In genomic region chr12:106072751-106073150, GRCh38 we compare ENCODE assay signal across 23 cellular contexts.
A peak's percentile ranks its signal among the peaks of the same experiment; 100 is the strongest.
DNase-seq lines count a peak whose midpoint lies in the region; ATAC-seq, FAIRE-seq and TF ChIP-seq lines count a peak whose summit lies in the region.
"Had no signal": no experiment of that assay in that cellular context is flagged by ENCODE, and none has a peak within 500 bp of the region (broad histone marks: within the 10 kb centered on the region; RNA-seq: fewer than 3 reads in every experiment).

No MANE protein-coding gene starts in this region.

- no peak overlapping the region for H3K14ac ChIP-seq in trophoblast cell (ENCODE audit: low read length)

- no peaks in the 10 kb centered on the region for H3K9me3 Mint-ChIP-seq in activated T-helper 2 cell treated with anti-CD3 and anti-CD28 coated beads, Interferon-gamma antibody, Interleukin-2, Interleukin-4, amounts not matched to agents 10 μg/mL and 5 μg/mL and 100 μg/mL, durations not matched to agents 14 hours and 24 hours and 36 hours
- H3K9me3 Mint-ChIP-seq: H9 had no signal

- no peaks in the 10 kb centered on the region for H3K79me2 ChIP-seq in GM12878 (ENCODE audit: control insufficient read depth, insufficient read depth, low read length)
- peaks cover 3% of the 10 kb centered on the region for H3K79me2 ChIP-seq in trophoblast cell (ENCODE audit: control insufficient read depth, insufficient read depth, low read length, poor library complexity)

- H3K4ac ChIP-seq in trophoblast cell (ENCODE audit: low read depth, low read length), result no peak overlapping the region

- peaks cover 23% of the 10 kb centered on the region for H3K27me3 Mint-ChIP-seq in activated T-helper 2 cell treated with anti-CD3 and anti-CD28 coated beads, Interferon-gamma antibody, Interleukin-2, Interleukin-4, amounts not matched to agents 10 μg/mL and 5 μg/mL and 100 μg/mL, durations not matched to agents 14 hours and 24 hours and 36 hours (ENCODE audit: low read depth)

- SMC1A ChIA-PET in GM12878 (lab: Charles Lee; ENCODE audit: uncharacterized antibody, unreplicated experiment), result no interaction called here

- H4K20me1 ChIP-seq in GM12878 (ENCODE audit: control insufficient read depth, insufficient read depth), result no peaks in the 10 kb centered on the region; the same call in 1 of the 2 replicates
- H4K20me1 ChIP-seq: BLaER1 had no signal

- peaks cover 6 to 17% of the 10 kb centered on the region in 2 experiments; a peak in 2 of 3 replicates for H3K36me3 ChIP-seq in HEK293 (ENCODE audit: control insufficient read depth in 2 of 2, insufficient read depth in 1 of 2, low read length in 2 of 2)
- no peaks in the 10 kb centered on the region for H3K36me3 ChIP-seq in GM12878 (ENCODE audit: control insufficient read depth in 2 of 2, insufficient read depth in 2 of 2, low read length in 1 of 2)
- peaks cover 27 to 56% of the 10 kb centered on the region in 2 experiments for H3K36me3 ChIP-seq in trophoblast cell (ENCODE audit: control insufficient read depth in 1 of 2, insufficient read depth in 2 of 2, low read length in 2 of 2)
- H3K36me3 ChIP-seq: BLaER1 had no signal

- H2BK5ac ChIP-seq in trophoblast cell (ENCODE audit: low read depth, low read length, poor library complexity), result peak overlapping the region; percentile 7

- H4K12ac ChIP-seq in trophoblast cell (ENCODE audit: low read depth, low read length), result peak overlapping the region; percentile 32

- H3K27ac ChIP-seq in HEK293 (ENCODE audit: extremely low read depth, low read depth, low read length) (no peak overlapping the region), GM12878 (ENCODE audit: control insufficient read depth, insufficient read depth) (no peak overlapping the region), trophoblast cell (ENCODE audit: low read depth, low read length) (no peak overlapping the region)
- H3K27ac ChIP-seq: BLaER1, HL-60, RWPE1 had no signal

- H2BK12ac ChIP-seq in trophoblast cell (ENCODE audit: low read length), result no peak overlapping the region

- H4K8ac ChIP-seq in trophoblast cell (ENCODE audit: low read depth, low read length), result peak overlapping the region; percentile 28

- no peak for TF ChIP-seq POLR2A in GM12878 (IDR thresholded peaks at IDR 0.05; ENCODE audit: low read depth, low read length)

- RAD21 ChIA-PET in GM12878 (lab: Charles Lee; ENCODE audit: unreplicated experiment), result no interaction called here

- CTCF ChIA-PET in HEK293 (lab: Yijun Ruan, JAX), result no interaction called here
- CTCF ChIA-PET in GM12878 (lab: Yijun Ruan, JAX), result interaction anchor here (1.1 kb wide), 1 partner anchor 63 kb away, joined by 3 read pairs; no protein-coding TSS in a partner anchor

- ATAC-seq in GM12878, result peak; percentile 32
- ATAC-seq: A549 had no signal

- H3K4me2 ChIP-seq in GM12878 (ENCODE audit: control insufficient read depth, insufficient read depth) (no peak overlapping the region), trophoblast cell (ENCODE audit: low read length) (no peak overlapping the region)
- H3K4me2 ChIP-seq: A549, BLaER1 had no signal

- DNase-seq in GM12878 (ENCODE audit: low read depth, low spot score), result no peak
- peak; percentile 42 for DNase-seq in islet precursor cell
- no peak for DNase-seq in trophoblast cell
- no peak for DNase-seq in hypothalamus (lab: John Stamatoyannopoulos, UW)
- no peak for DNase-seq in DMS114 treated with DMSO at 0.1 percent for 48 hours (lab: John Stamatoyannopoulos, UW; ENCODE audit: unreplicated experiment)
- DNase-seq in activated T-helper 2 cell treated with anti-CD3 and anti-CD28 coated beads, Interferon-gamma antibody, Interleukin-2, Interleukin-4, amounts not matched to agents 10 μg/mL and 5 μg/mL and 100 μg/mL, durations not matched to agents 14 hours and 24 hours and 36 hours (ENCODE audit: low spot score), result no peak
- no peak for DNase-seq in retina
- DNase-seq: Calu3; CD4-positive, alpha-beta memory T cell; DMS79; H9; NCI-H1417; NCI-H187; NCI-H2107; NCI-H2227 treated with DMSO at 0.1 percent for 48 hours; NCI-H510A treated with DMSO at 0.1 percent for 48 hours; NCI-H82; SIG-M5 had no signal

- H3K4me1 Mint-ChIP-seq in activated T-helper 2 cell treated with anti-CD3 and anti-CD28 coated beads, Interferon-gamma antibody, Interleukin-2, Interleukin-4, amounts not matched to agents 10 μg/mL and 5 μg/mL and 100 μg/mL, durations not matched to agents 14 hours and 24 hours and 36 hours (ENCODE audit: low read depth), result peaks cover 10% of the 10 kb centered on the region
- H3K4me1 Mint-ChIP-seq: CD4-positive, alpha-beta memory T cell had no signal

- H2AK5ac ChIP-seq in trophoblast cell (ENCODE audit: low read length), result no peak overlapping the region

- POLR2A ChIA-PET in HEK293 (lab: Yijun Ruan, JAX), result no interaction called here
- POLR2A ChIA-PET in GM12878 (lab: Charles Lee), result no interaction called here

- no peak for FAIRE-seq in GM12878 (lab: Jason Lieb, UNC)

- TF ChIP-seq RAD21 in GM12878 (IDR thresholded peaks at IDR 0.05; ENCODE audit: insufficient read depth, low read depth, low read length), result no peak

- H3K18ac ChIP-seq in trophoblast cell (ENCODE audit: low read length), result no peak overlapping the region

- H2AFZ ChIP-seq in GM12878 (ENCODE audit: control insufficient read depth, low read depth, low read length) (no peak overlapping the region), trophoblast cell (ENCODE audit: insufficient read depth, low read length, poor library complexity) (no peak overlapping the region)

- WGBS in GM12878 (ENCODE audit: insufficient coverage, insufficient replicate concordance, low lambda C conversion rate, missing lambda C conversion rate), result 45% methylated on average over 2 of the region's 2 CpGs
- no CpG with 5 or more reads among the region's 2 CpGs for WGBS in trophoblast cell (ENCODE audit: extremely low coverage, insufficient coverage, insufficient read length)

- H3K27ac Mint-ChIP-seq in activated T-helper 2 cell treated with anti-CD3 and anti-CD28 coated beads, Interferon-gamma antibody, Interleukin-2, Interleukin-4, amounts not matched to agents 10 μg/mL and 5 μg/mL and 100 μg/mL, durations not matched to agents 14 hours and 24 hours and 36 hours, result no peak overlapping the region
- H3K27ac Mint-ChIP-seq: CD4-positive, alpha-beta memory T cell; H9 had no signal

- no peaks in the 10 kb centered on the region for H3K9me3 ChIP-seq in HEK293 (ENCODE audit: control insufficient read depth, insufficient read depth, low read depth, low read length)
- H3K9me3 ChIP-seq in GM12878 (replicated peaks; ENCODE audit: control insufficient read depth, insufficient read depth, low read length), result no peaks in the 10 kb centered on the region
- no peaks in the 10 kb centered on the region for H3K9me3 ChIP-seq in trophoblast cell (ENCODE audit: insufficient read depth, low read depth, low read length)
- H3K9me3 ChIP-seq: A549, BLaER1 had no signal

- peaks cover 5% of the 10 kb centered on the region for H3K79me1 ChIP-seq in trophoblast cell (ENCODE audit: low read length)

- H3K27me3 ChIP-seq in GM12878 (replicated peaks in 1 of 2; ENCODE audit: control insufficient read depth in 2 of 2, insufficient read depth in 2 of 2, low read length in 1 of 2), result no peaks in the 10 kb centered on the region; a peak in 1 of 4 replicates
- H3K27me3 ChIP-seq in trophoblast cell (ENCODE audit: insufficient read depth, low read length), result no peaks in the 10 kb centered on the region
- H3K27me3 ChIP-seq: BLaER1 had no signal

- intact Hi-C loops in GM12878 (cut with micrococcal nuclease; ENCODE audit: unreplicated experiment), result loop anchor here (1.0 kb wide), 2 partner anchors 13 to 351 kb away; no protein-coding TSS in a partner anchor
- intact Hi-C loops in activated T-helper 2 cell treated with anti-CD3 and anti-CD28 coated beads, Interferon-gamma antibody, Interleukin-2, Interleukin-4, amounts not matched to agents 10 μg/mL and 5 μg/mL and 100 μg/mL, durations not matched to agents 14 hours and 24 hours and 36 hours (cut with micrococcal nuclease), result no loop called here

- H3K4me3 ChIP-seq in HEK293 (ENCODE audit: low read depth, low read length) (no peak overlapping the region), GM12878 (no peak overlapping the region), trophoblast cell (ENCODE audit: low read depth, low read length) (no peak overlapping the region)
- H3K4me3 ChIP-seq: A549, BLaER1 had no signal

- BruUV-seq in GM12878 (replicated peaks; lab: Mats Ljungman, UMichigan), result no TSS peak

- H3K36me3 Mint-ChIP-seq in activated T-helper 2 cell treated with anti-CD3 and anti-CD28 coated beads, Interferon-gamma antibody, Interleukin-2, Interleukin-4, amounts not matched to agents 10 μg/mL and 5 μg/mL and 100 μg/mL, durations not matched to agents 14 hours and 24 hours and 36 hours (ENCODE audit: low read depth), result no peaks in the 10 kb centered on the region
- H3K36me3 Mint-ChIP-seq: CD4-positive, alpha-beta memory T cell had no signal

- H3K23ac ChIP-seq in trophoblast cell (ENCODE audit: low read length), result no peak overlapping the region

- in situ Hi-C loops in GM12878 (cut with MboI), result no loop called here

- no peak for TF ChIP-seq EP300 in GM12878 (IDR thresholded peaks at IDR 0.05; ENCODE audit: borderline replicate concordance in 1 of 2, control insufficient read depth in 1 of 2, low read depth in 2 of 2, low read length in 2 of 2)

- H3K4me3 Mint-ChIP-seq in activated T-helper 2 cell treated with anti-CD3 and anti-CD28 coated beads, Interferon-gamma antibody, Interleukin-2, Interleukin-4, amounts not matched to agents 10 μg/mL and 5 μg/mL and 100 μg/mL, durations not matched to agents 14 hours and 24 hours and 36 hours (ENCODE audit: low read depth), result no peak overlapping the region
- H3K4me3 Mint-ChIP-seq: CD4-positive, alpha-beta memory T cell; H9 had no signal

- no peak for TF ChIP-seq CTCF in HEK293 (tag by site-specific recombination; IDR thresholded peaks at IDR 0.05)
- no peak for TF ChIP-seq CTCF in GM12878 (IDR thresholded peaks at IDR 0.05 in 2 of 3, conservative IDR thresholded peaks at IDR 0.05 in 1 of 3; ENCODE audit: control insufficient read depth in 2 of 3, extremely low read depth in 1 of 3, insufficient read depth in 1 of 3, low read depth in 3 of 3, low read length in 3 of 3)

- no peak overlapping the region for H2BK120ac ChIP-seq in trophoblast cell (ENCODE audit: insufficient read depth, low read length, poor library complexity)

- no peak overlapping the region for H3K9ac ChIP-seq in GM12878 (ENCODE audit: control insufficient read depth, insufficient read depth, low read length)
- no peak overlapping the region for H3K9ac ChIP-seq in trophoblast cell (ENCODE audit: low read length)
- H3K9ac ChIP-seq: BLaER1 had no signal

- H4K91ac ChIP-seq in trophoblast cell (ENCODE audit: low read depth, low read length), result no peak overlapping the region

- H3K4me1 ChIP-seq in HEK293 (ENCODE audit: control insufficient read depth, insufficient read depth, low read length) (peaks cover 24% of the 10 kb centered on the region), GM12878 (ENCODE audit: control insufficient read depth, insufficient read depth, low read length) (no peaks in the 10 kb centered on the region; the same call in 1 of the 2 replicates), trophoblast cell (ENCODE audit: control insufficient read depth in 1 of 2, insufficient read depth in 2 of 2, low read length in 2 of 2) (peaks cover 2 to 12% of the 10 kb centered on the region in 2 experiments)
- H3K4me1 ChIP-seq: BLaER1 had no signal

TF ChIP-seq in GM12878, 131 proteins besides CTCF, POLR2A, EP300 and RAD21 (continues in another document):
- TF ChIP-seq TCF12 (IDR thresholded peaks at IDR 0.05; ENCODE audit: low read depth, low read length) (no peak), STAT1 (conservative IDR thresholded peaks at IDR 0.05) (no peak), HDGF (IDR thresholded peaks at IDR 0.05) (no peak)
